In genomic region chr18:33334781-33335180, GRCh38 we compare ENCODE assay signal across 27 cellular contexts.
"Had no signal": no experiment of that assay in that cellular context is flagged by ENCODE, and none has a peak within 500 bp of the region (broad histone marks: within the 10 kb centered on the region; RNA-seq: fewer than 3 reads in every experiment).

No MANE protein-coding gene starts in this region.

- ATAC-seq: stimulated activated effector memory CD8-positive, alpha-beta T cell treated with anti-CD3 and anti-CD28 coated beads, Interleukin-12 subunit alpha, Interleukin-12 subunit beta, amount 100 ng/mL, for 72 hours; stimulated activated memory B cell treated with anti-CD40 and anti-IgM and Interleukin-4, amounts not matched to agents 10 μg/mL and 1 μg/mL and 100 μg/mL, for 72 hours; stimulated activated naive B cell treated with anti-CD40 and anti-IgM and Interleukin-4, amounts not matched to agents 10 μg/mL and 1 μg/mL and 100 μg/mL, for 72 hours; stimulated activated naive CD8-positive, alpha-beta T cell treated with anti-CD3 and anti-CD28 coated beads, Interleukin-15, amount 100 ng/mL, for 72 hours; stimulated activated naive CD8-positive, alpha-beta T cell treated with anti-CD3 and anti-CD28 coated beads, Interleukin-15, Interleukin-2, amounts not matched to agents 100 U/mL and 50 U/mL, for 24 hours; upper lobe of right lung had no signal

- H3K4me3 ChIP-seq: stomach, suprapubic skin, testis, thoracic aorta, thyroid gland, tibial artery, tibial nerve, transverse colon, upper lobe of left lung, upper lobe of right lung, uterus, vagina had no signal

- H3K27me3 ChIP-seq: stomach, suprapubic skin, testis, thyroid gland, tibial artery, tibial nerve, transverse colon, upper lobe of left lung, upper lobe of right lung, uterus, vagina had no signal

- H3K9me3 ChIP-seq: testis, thoracic aorta, thyroid gland, tibial nerve, transverse colon, upper lobe of right lung, uterus, vagina had no signal

- H3K27ac ChIP-seq: stomach, suprapubic skin, testis, thoracic aorta, thyroid gland, tibial artery, tibial nerve, transverse colon, upper lobe of left lung, upper lobe of right lung, uterus, vagina had no signal

- H3K4me1 ChIP-seq: stomach, suprapubic skin, testis, thyroid gland, tibial artery, tibial nerve, transverse colon, upper lobe of left lung, upper lobe of right lung, uterus, vagina had no signal

- H3K36me3 ChIP-seq: stomach, suprapubic skin, thoracic aorta, thyroid gland, tibial artery, tibial nerve, transverse colon, upper lobe of left lung, upper lobe of right lung, uterus, vagina had no signal

- FAIRE-seq: urothelium cell line had no signal

- DNase-seq: stimulated activated CD4-positive, alpha-beta T cell treated with anti-CD3 and anti-CD28 coated beads, Interleukin-2, amount 100 ng/mL, for 48 hours; stimulated activated CD4-positive, alpha-beta T cell treated with anti-CD3 and anti-CD28 coated beads, Interleukin-4, amount 100 ng/mL, for 1 hour; stimulated activated CD4-positive, alpha-beta T cell treated with anti-CD3 and anti-CD28 coated beads, Interleukin-4, amount 100 ng/mL, for 24 hours; stimulated activated CD4-positive, alpha-beta T cell treated with anti-CD3 and anti-CD28 coated beads, Interleukin-4, amount 100 ng/mL, for 4 hours; stimulated activated CD8-positive, alpha-beta memory T cell treated with anti-CD3 and anti-CD28 coated beads, Interleukin-4, amount 100 ng/mL, for 48 hours; stimulated activated naive B cell treated with anti-CD40 and anti-IgM and Interleukin-4, amounts not matched to agents 10 μg/mL and 1 μg/mL and 100 μg/mL, for 72 hours; stimulated activated naive CD4-positive, alpha-beta T cell; stimulated activated naive CD4-positive, alpha-beta T cell treated with Interleukin-2 at 50 U/mL for 16 hours; stimulated activated naive CD8-positive, alpha-beta T cell treated with anti-CD3 and anti-CD28 coated beads, Interleukin-15, amount 100 ng/mL, for 72 hours; stimulated activated naive CD8-positive, alpha-beta T cell treated with anti-CD3 and anti-CD28 coated beads, Interleukin-15, Interleukin-2, amounts not matched to agents 100 U/mL and 50 U/mL, for 24 hours; stomach; substantia nigra; testis; thyroid gland; tibial artery; transverse colon; trophoblast cell; upper lobe of left lung; upper lobe of right lung; uterus had no signal
